In genomic region chr14:73784065-73784987, GRCh38 we compare ENCODE assay signal across 8 cellular contexts.
DNase-seq lines count a peak whose midpoint lies in the region; ATAC-seq and FAIRE-seq lines count a peak whose summit lies in the region.
"Had no signal": no experiment of that assay in that cellular context is flagged by ENCODE, and none has a peak within 500 bp of the region (broad histone marks: within the 10 kb centered on the region; RNA-seq: fewer than 3 reads in every experiment).

No MANE protein-coding gene starts in this region.

- peaks cover 0 to 3% (median 3%) of the 10 kb centered on the region in 5 donors for H3K36me3 ChIP-seq in subcutaneous abdominal adipose tissue (ENCODE audit: control insufficient read depth in 5 of 5, insufficient read depth in 5 of 5, low read length in 5 of 5)

- peak overlapping the region; percentile 83 for H3K4me3 Mint-ChIP-seq in activated T-helper 1 cell treated with anti-CD3 and anti-CD28 coated beads, Interleukin-12 subunit alpha, Interleukin-12 subunit beta, Interleukin-2, Interleukin-4 antibody, amounts not matched to agents 30 ng/mL and 10 ng/mL and 1 ng/mL, durations not matched to agents 14 hours and 24 hours and 36 hours

- H3K27me3 ChIP-seq in right cardiac atrium (ENCODE audit: control insufficient read depth, insufficient read depth) = no peaks in the 10 kb centered on the region
- H3K27me3 ChIP-seq in subcutaneous abdominal adipose tissue (ENCODE audit: control insufficient read depth in 5 of 5, insufficient read depth in 4 of 5, low read length in 5 of 5) = no peaks in the 10 kb centered on the region

- H3K27ac ChIP-seq in right cardiac atrium (ENCODE audit: low read length) (peak overlapping the region; percentile 98), subcutaneous abdominal adipose tissue (ENCODE audit: low read depth, low read length) (peak overlapping the region; percentile 97)

- ATAC-seq in right cardiac atrium (no peak), GM21576 (IDR thresholded peaks at IDR 0.05; ENCODE audit: unreplicated experiment) (no peak), HG02840 (IDR thresholded peaks at IDR 0.05; ENCODE audit: low FRiP score, unreplicated experiment) (no peak), HG02763 (IDR thresholded peaks at IDR 0.05; ENCODE audit: unreplicated experiment) (no peak)

- H3K4me1 ChIP-seq in right cardiac atrium (ENCODE audit: control insufficient read depth, insufficient read depth, low read length) = peaks cover 31% of the 10 kb centered on the region
- peaks cover 26 to 71% (median 58%) of the 10 kb centered on the region in 5 donors for H3K4me1 ChIP-seq in subcutaneous abdominal adipose tissue (ENCODE audit: control insufficient read depth in 5 of 5, insufficient read depth in 5 of 5, low read length in 5 of 5)

- 49% methylated on average over 10 of the region's 10 CpGs for WGBS in right cardiac atrium

- peaks cover 62% of the 10 kb centered on the region for H3K4me1 Mint-ChIP-seq in activated T-helper 1 cell treated with anti-CD3 and anti-CD28 coated beads, Interleukin-12 subunit alpha, Interleukin-12 subunit beta, Interleukin-2, Interleukin-4 antibody, amounts not matched to agents 30 ng/mL and 10 ng/mL and 1 ng/mL, durations not matched to agents 14 hours and 24 hours and 36 hours (ENCODE audit: low read depth)

- H3K9me3 Mint-ChIP-seq in activated T-helper 1 cell treated with anti-CD3 and anti-CD28 coated beads, Interleukin-12 subunit alpha, Interleukin-12 subunit beta, Interleukin-2, Interleukin-4 antibody, amounts not matched to agents 30 ng/mL and 10 ng/mL and 1 ng/mL, durations not matched to agents 14 hours and 24 hours and 36 hours = no peaks in the 10 kb centered on the region

- H3K36me3 Mint-ChIP-seq in activated T-helper 1 cell treated with anti-CD3 and anti-CD28 coated beads, Interleukin-12 subunit alpha, Interleukin-12 subunit beta, Interleukin-2, Interleukin-4 antibody, amounts not matched to agents 30 ng/mL and 10 ng/mL and 1 ng/mL, durations not matched to agents 14 hours and 24 hours and 36 hours (ENCODE audit: low read depth) = peaks cover 19% of the 10 kb centered on the region

- H3K9me3 ChIP-seq in right cardiac atrium (ENCODE audit: control insufficient read depth, low read length) (no peaks in the 10 kb centered on the region), subcutaneous abdominal adipose tissue (ENCODE audit: control insufficient read depth in 5 of 5, low read length in 5 of 5) (no peaks in the 10 kb centered on the region)

- intact Hi-C loops in activated T-helper 1 cell treated with anti-CD3 and anti-CD28 coated beads, Interleukin-12 subunit alpha, Interleukin-12 subunit beta, Interleukin-2, Interleukin-4 antibody, amounts not matched to agents 30 ng/mL and 10 ng/mL and 1 ng/mL, durations not matched to agents 14 hours and 24 hours and 36 hours (cut with micrococcal nuclease) = loop anchor here (10.0 kb wide), 2 partner anchors 300 to 490 kb away; partner anchors contain the start of genes ALDH6A1 and LIN52
- intact Hi-C loops in right cardiac atrium (cut with DNase I) = loop anchor here in 1 of 4 donors (10.0 kb wide), 1 partner anchor 60 kb away; no protein-coding TSS in a partner anchor

- DNase-seq in HTR-8/SVneo (ENCODE audit: insufficient read length, low spot score) (no peak), right cardiac atrium (no peak)
- DNase-seq in activated T-helper 1 cell treated with anti-CD3 and anti-CD28 coated beads, Interleukin-12 subunit alpha, Interleukin-12 subunit beta, Interleukin-2, Interleukin-4 antibody, amounts not matched to agents 30 ng/mL and 10 ng/mL and 1 ng/mL, durations not matched to agents 14 hours and 24 hours and 36 hours (ENCODE audit: low spot score) = no peak

- H3K27ac Mint-ChIP-seq in activated T-helper 1 cell treated with anti-CD3 and anti-CD28 coated beads, Interleukin-12 subunit alpha, Interleukin-12 subunit beta, Interleukin-2, Interleukin-4 antibody, amounts not matched to agents 30 ng/mL and 10 ng/mL and 1 ng/mL, durations not matched to agents 14 hours and 24 hours and 36 hours = peak overlapping the region; percentile 86

- peak overlapping the region; percentile 16 to 71 (median 49) for H3K9ac ChIP-seq in subcutaneous abdominal adipose tissue (ENCODE audit: low read length in 5 of 5)

- no peak overlapping the region for H3K4me3 ChIP-seq in right cardiac atrium (ENCODE audit: low read length)
- peak overlapping the region; percentile 5 to 85 (median 81) for H3K4me3 ChIP-seq in subcutaneous abdominal adipose tissue (ENCODE audit: low read depth in 1 of 5, low read length in 5 of 5)

- H3K27me3 Mint-ChIP-seq in activated T-helper 1 cell treated with anti-CD3 and anti-CD28 coated beads, Interleukin-12 subunit alpha, Interleukin-12 subunit beta, Interleukin-2, Interleukin-4 antibody, amounts not matched to agents 30 ng/mL and 10 ng/mL and 1 ng/mL, durations not matched to agents 14 hours and 24 hours and 36 hours (ENCODE audit: insufficient read depth) = no peaks in the 10 kb centered on the region

- FAIRE-seq in HTR-8/SVneo (lab: Jason Lieb, UNC) = peak; percentile 80
- FAIRE-seq: TTC549 had no signal
